27 cellular contexts compared by ENCODE assay signal in genomic region chrX:3232262-3232950, GRCh38.
"Had no signal": no experiment of that assay in that cellular context is flagged by ENCODE, and none has a peak within 500 bp of the region (broad histone marks: within the 10 kb centered on the region; RNA-seq: fewer than 3 reads in every experiment).

No MANE protein-coding gene starts in this region.

- H3K27me3 Mint-ChIP-seq: activated naive CD8-positive, alpha-beta T cell treated with anti-CD3 and anti-CD28 coated beads, Interleukin-2, amount 10 ng/mL, durations not matched to agents 7 days and 5 days; activated T-cell treated with anti-CD3 and anti-CD28 coated beads, Interleukin-2, amount 50 U/mL, for 24 hours; activated T-helper 17 cell treated with anti-CD3 and anti-CD28 coated beads, Interleukin-2, amount 50 U/mL, for 72 hours; type B pancreatic cell had no signal

- H3K27me3 ChIP-seq: cardiac muscle cell, gastrocnemius medialis, neutrophil, vagina had no signal

- H3K9me3 ChIP-seq: gastrocnemius medialis, neutrophil, thoracic aorta, vagina had no signal

- H3K4me3 ChIP-seq: cardiac muscle cell, gastrocnemius medialis, thoracic aorta, vagina had no signal

- H3K4me1 ChIP-seq: gastrocnemius medialis, vagina had no signal

- H3K27ac Mint-ChIP-seq: activated naive CD8-positive, alpha-beta T cell treated with anti-CD3 and anti-CD28 coated beads, Interleukin-2, amount 10 ng/mL, durations not matched to agents 7 days and 5 days; activated T-cell treated with anti-CD3 and anti-CD28 coated beads, Interleukin-2, amount 50 U/mL, for 24 hours; activated T-helper 17 cell treated with anti-CD3 and anti-CD28 coated beads, Interleukin-2, amount 50 U/mL, for 72 hours; natural killer cell treated with Interleukin-12 subunit alpha and Interleukin-12 subunit beta and Interleukin-15 and Interleukin-18, amount 100 ng/mL, for 72 hours; type B pancreatic cell; WTC11 had no signal

- H3K4me1 Mint-ChIP-seq: activated naive CD8-positive, alpha-beta T cell treated with anti-CD3 and anti-CD28 coated beads, Interleukin-2, amount 10 ng/mL, durations not matched to agents 7 days and 5 days; activated T-helper 17 cell treated with anti-CD3 and anti-CD28 coated beads, Interleukin-2, amount 50 U/mL, for 72 hours had no signal

- DNase-seq: activated CD4-positive, alpha-beta T cell treated with anti-CD3 and anti-CD28 coated beads, Interleukin-2, amount 50 U/mL, for 4 hours; activated CD8-positive, alpha-beta memory T cell treated with anti-CD3 and anti-CD28 coated beads for 24 hours; activated CD8-positive, alpha-beta memory T cell treated with anti-CD3 and anti-CD28 coated beads, Interleukin-2, amount 50 U/mL, for 4 hours; activated naive CD4-positive, alpha-beta T cell treated with Interleukin-2 at 50 U/mL for 16 hours; activated naive CD8-positive, alpha-beta T cell treated with anti-CD3 and anti-CD28 coated beads, Interleukin-2, amount 10 ng/mL, durations not matched to agents 7 days and 5 days; activated T-cell treated with anti-CD3 and anti-CD28 coated beads, Interleukin-2, amount 50 U/mL, for 24 hours; amygdala; dermis blood vessel endothelial cell; effector CD8-positive, alpha-beta T cell; erythroblast; gastrocnemius medialis; hypothalamus; left ventricle myocardium superior; mammary epithelial cell; midbrain; stimulated activated CD4-positive, alpha-beta T cell treated with anti-CD3 and anti-CD28 coated beads, Interleukin-4, amount 100 ng/mL, for 24 hours; stimulated activated naive CD4-positive, alpha-beta T cell treated with Interleukin-2 at 50 U/mL for 16 hours; T-helper 9 cell had no signal

- H3K4me3 Mint-ChIP-seq: activated naive CD8-positive, alpha-beta T cell treated with anti-CD3 and anti-CD28 coated beads, Interleukin-2, amount 10 ng/mL, durations not matched to agents 7 days and 5 days; activated T-cell treated with anti-CD3 and anti-CD28 coated beads, Interleukin-2, amount 50 U/mL, for 24 hours; activated T-helper 17 cell treated with anti-CD3 and anti-CD28 coated beads, Interleukin-2, amount 50 U/mL, for 72 hours; natural killer cell treated with Interleukin-12 subunit alpha and Interleukin-12 subunit beta and Interleukin-15 and Interleukin-18, amount 100 ng/mL, for 72 hours; type B pancreatic cell; WTC11 had no signal

- ATAC-seq: activated T-helper 17 cell treated with anti-CD3 and anti-CD28 coated beads, Interleukin-2, amount 50 U/mL, for 72 hours; gastrocnemius medialis; left ventricle myocardium superior; natural killer cell treated with Interleukin-12 subunit alpha and Interleukin-12 subunit beta and Interleukin-15 and Interleukin-18, amount 100 ng/mL, for 72 hours; sciatic nerve; WTC11 had no signal

- H3K9me3 Mint-ChIP-seq: activated naive CD8-positive, alpha-beta T cell treated with anti-CD3 and anti-CD28 coated beads, Interleukin-2, amount 10 ng/mL, durations not matched to agents 7 days and 5 days; activated T-helper 17 cell treated with anti-CD3 and anti-CD28 coated beads, Interleukin-2, amount 50 U/mL, for 72 hours had no signal

- H3K36me3 Mint-ChIP-seq: activated naive CD8-positive, alpha-beta T cell treated with anti-CD3 and anti-CD28 coated beads, Interleukin-2, amount 10 ng/mL, durations not matched to agents 7 days and 5 days; natural killer cell treated with Interleukin-12 subunit alpha and Interleukin-12 subunit beta and Interleukin-15 and Interleukin-18, amount 100 ng/mL, for 72 hours; type B pancreatic cell; WTC11 had no signal

- H3K36me3 ChIP-seq: cardiac muscle cell, gastrocnemius medialis, neutrophil, thoracic aorta, vagina had no signal

- H3K27ac ChIP-seq: cardiac muscle cell, gastrocnemius medialis, neutrophil, thoracic aorta, vagina had no signal
